20 cellular contexts compared by ENCODE assay signal in the genomic region with DNA sequence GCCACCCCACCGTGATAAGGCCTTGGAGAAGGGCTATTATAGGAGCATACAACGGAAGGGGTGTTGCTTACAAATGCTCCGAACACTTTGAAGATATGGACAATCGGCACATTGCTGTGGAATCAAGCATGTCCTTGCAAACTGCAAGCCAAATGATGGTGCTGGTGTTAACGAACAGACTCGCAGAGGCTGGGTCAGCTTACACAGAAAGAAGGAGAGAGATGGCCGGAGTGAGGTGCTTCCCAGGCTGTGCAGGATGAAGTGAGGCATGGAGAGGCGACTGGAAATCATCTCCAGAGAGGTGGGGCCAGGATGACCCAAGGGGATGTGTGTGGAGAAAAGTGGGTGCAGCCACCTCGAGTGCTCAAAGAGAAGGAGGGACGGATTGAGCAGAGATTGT.
"Had no signal": no experiment of that assay in that cellular context is flagged by ENCODE, and none has a peak within 500 bp of the region (broad histone marks: within the 10 kb centered on the region; RNA-seq: fewer than 3 reads in every experiment).

No MANE protein-coding gene starts in this region.

- H3K4me3 ChIP-seq: K562, SJSA1, SK-N-MC had no signal

- FAIRE-seq: HTR-8/SVneo, K562, RCC 7860 had no signal

- H3K9me3 ChIP-seq: SJSA1 had no signal

- H3K36me3 ChIP-seq: SJSA1 had no signal

- ATAC-seq: K562 had no signal

- H3K27ac ChIP-seq: HL-60, KMS-11, SJSA1, SK-N-MC had no signal

- H3K27ac Mint-ChIP-seq: IgD-negative memory B cell had no signal

- DNase-seq: Kasumi-1, MM.1S, NCI-H1436, NCI-H2081 treated with DMSO at 0.1 percent for 48 hours, NCI-H2171, NCI-H226, NCI-H446, NCI-H524 treated with DMSO at 0.1 percent for 48 hours, NCI-H774, Right ventricle myocardium superior, RPMI8226, SIG-M5 had no signal

- H3K4me1 ChIP-seq: SJSA1 had no signal
